In genomic region chr7:13949450-13949849, GRCh38 we compare ENCODE assay signal across 25 cellular contexts. TPM values are rescaled to one million over a fixed set of nuclear protein-coding genes. Genes with fewer than 3 reads are reported as not detected.
DNase-seq lines count a peak whose midpoint lies in the region; ATAC-seq, FAIRE-seq and TF ChIP-seq lines count a peak whose summit lies in the region.
"Had no signal": no experiment of that assay in that cellular context is flagged by ENCODE, and none has a peak within 500 bp of the region (broad histone marks: within the 10 kb centered on the region; RNA-seq: fewer than 3 reads in every experiment).

No MANE protein-coding gene starts in this region.

- no peak overlapping the region for H3K4me3 Mint-ChIP-seq in activated T-cell treated with anti-CD3 and anti-CD28 coated beads, Interleukin-2, amount 50 U/mL, for 72 hours
- H3K4me3 Mint-ChIP-seq: central memory CD8-positive, alpha-beta T cell; endodermal cell; memory B cell; naive thymus-derived CD4-positive, alpha-beta T cell had no signal

- no peak for FAIRE-seq in K562 (lab: Jason Lieb, UNC)
- FAIRE-seq: D721Med, G401.6, keratinocyte had no signal

- intact Hi-C loops in K562 (cut with micrococcal nuclease): no loop called here
- intact Hi-C loops in transverse colon (cut with DNase I; ENCODE audit: low total_unique reads): no loop called here

- no peak overlapping the region for H2AFZ ChIP-seq in K562 (ENCODE audit: low read depth, low read length)

- TF ChIP-seq POLR2A in K562 (conservative IDR thresholded peaks at IDR 0.05) (no peak), transverse colon (IDR thresholded peaks at IDR 0.05) (no peak), tibial nerve (IDR thresholded peaks at IDR 0.05) (no peak)

- peaks cover 0 to 3% of the 10 kb centered on the region in 2 donors for H3K9me3 Mint-ChIP-seq in activated T-cell treated with anti-CD3 and anti-CD28 coated beads, Interleukin-2, amount 50 U/mL, for 72 hours
- H3K9me3 Mint-ChIP-seq: central memory CD8-positive, alpha-beta T cell; endodermal cell; memory B cell had no signal

- CTCF ChIA-PET in K562 (lab: Yijun Ruan, JAX; ENCODE audit: low intra/inter-chr PET ratio): no interaction called here

- H3K4me2 ChIP-seq in K562 (ENCODE audit: insufficient read depth, low read length): no peak overlapping the region
- H3K4me2 ChIP-seq: BLaER1 had no signal

- H3K36me3 Mint-ChIP-seq in activated T-cell treated with anti-CD3 and anti-CD28 coated beads, Interleukin-2, amount 50 U/mL, for 72 hours (ENCODE audit: insufficient read depth in 2 of 2): no peaks in the 10 kb centered on the region
- H3K36me3 Mint-ChIP-seq: memory B cell; naive thymus-derived CD4-positive, alpha-beta T cell had no signal

- TF ChIP-seq EP300 in K562 (IDR thresholded peaks at IDR 0.05; ENCODE audit: low read length): no peak
- TF ChIP-seq EP300 in transverse colon (IDR thresholded peaks at IDR 0.05; ENCODE audit: low read depth): no peak
- TF ChIP-seq EP300 in tibial nerve (IDR thresholded peaks at IDR 0.05): no peak

- H3K4me1 ChIP-seq in K562 (replicated peaks in 1 of 2; ENCODE audit: control insufficient read depth in 2 of 2, insufficient read depth in 2 of 2, low read length in 2 of 2) (no peaks in the 10 kb centered on the region; a peak in 2 of 5 replicates), transverse colon (peaks cover 0 to 12% (median 0%) of the 10 kb centered on the region in 4 donors), tibial nerve (peaks cover 0 to 5% (median 0%) of the 10 kb centered on the region in 4 donors)
- H3K4me1 ChIP-seq: BLaER1, prostate gland, suprapubic skin had no signal

- POLR2A ChIA-PET in K562 (lab: Yijun Ruan, JAX): no interaction called here

- TF ChIP-seq CTCF in K562 (IDR thresholded peaks at IDR 0.05 in 2 of 3, conservative IDR thresholded peaks at IDR 0.05 in 1 of 3; ENCODE audit: insufficient read depth in 2 of 3, low read depth in 1 of 3, low read length in 3 of 3) (no peak), transverse colon (IDR thresholded peaks at IDR 0.05) (no peak), tibial nerve (IDR thresholded peaks at IDR 0.05) (no peak)

- peak; percentile 9 for DNase-seq in NCI-H345 (lab: John Stamatoyannopoulos, UW)
- DNase-seq in NCI-H345 treated with DMSO at 0.1 percent for 48 hours (lab: John Stamatoyannopoulos, UW; ENCODE audit: unreplicated experiment): no peak
- peak; percentile 78 to 95 for DNase-seq in NCI-H2081 (lab: John Stamatoyannopoulos, UW)
- DNase-seq in K562 (ENCODE audit: extremely low read depth in 1 of 4, low spot score in 3 of 4): no peak
- DNase-seq in transverse colon: peak; percentile 33
- DNase-seq in tibial nerve (ENCODE audit: low spot score in 2 of 2): no peak
- no peak for DNase-seq in cortex of kidney (lab: John Stamatoyannopoulos, UW)
- no peak for DNase-seq in activated T-cell treated with anti-CD3 and anti-CD28 coated beads, Interleukin-2, amount 50 U/mL, for 72 hours
- DNase-seq: 8988T; activated gamma-delta T cell treated with Interleukin-2 at 50 U/mL for 16 hours; amniotic stem cell; endodermal cell; heart right ventricle; Kasumi-1; naive thymus-derived CD4-positive, alpha-beta T cell had no signal

- H3K9me3 ChIP-seq in K562 (replicated peaks; ENCODE audit: control insufficient read depth, insufficient read depth, low read depth, low read length): no peaks in the 10 kb centered on the region
- no peaks in the 10 kb centered on the region for H3K9me3 ChIP-seq in transverse colon
- H3K9me3 ChIP-seq in tibial nerve: no peaks in the 10 kb centered on the region
- H3K9me3 ChIP-seq: BLaER1, heart right ventricle, prostate gland, suprapubic skin had no signal

- H3K27ac ChIP-seq in K562 (ENCODE audit: extremely low read depth, low read depth, low read length) (no peak overlapping the region), transverse colon (no peak overlapping the region), tibial nerve (no peak overlapping the region)
- H3K27ac ChIP-seq: BLaER1, heart right ventricle, prostate gland, skin epidermis, suprapubic skin had no signal

- no peak for TF ChIP-seq RAD21 in K562 (CRISPR knock-in tag; conservative IDR thresholded peaks at IDR 0.05 in 1 of 2, IDR thresholded peaks at IDR 0.05 in 1 of 2)

- no peak overlapping the region for H3K4me3 ChIP-seq in K562
- no peak overlapping the region for H3K4me3 ChIP-seq in transverse colon
- H3K4me3 ChIP-seq in tibial nerve: no peak overlapping the region
- H3K4me3 ChIP-seq: BLaER1, heart right ventricle, prostate gland, skin epidermis, suprapubic skin had no signal

- no peaks in the 10 kb centered on the region for H3K9me1 ChIP-seq in K562 (ENCODE audit: control insufficient read depth, insufficient read depth, low read length)

- H3K36me3 ChIP-seq in K562 (ENCODE audit: control insufficient read depth, insufficient read depth, low read length) (no peaks in the 10 kb centered on the region), transverse colon (no peaks in the 10 kb centered on the region), tibial nerve (no peaks in the 10 kb centered on the region)
- H3K36me3 ChIP-seq: BLaER1, prostate gland, suprapubic skin had no signal

- H3K27me3 ChIP-seq in K562 (ENCODE audit: control insufficient read depth in 2 of 2, insufficient read depth in 2 of 2, low read length in 2 of 2) (no peaks in the 10 kb centered on the region), transverse colon (no peaks in the 10 kb centered on the region), tibial nerve (no peaks in the 10 kb centered on the region)
- H3K27me3 ChIP-seq: BLaER1, heart right ventricle, suprapubic skin had no signal

- H3K79me2 ChIP-seq in K562 (ENCODE audit: control insufficient read depth, insufficient read depth, low read length): no peaks in the 10 kb centered on the region

- H4K20me1 ChIP-seq in K562 (replicated peaks; ENCODE audit: control insufficient read depth, insufficient read depth, low read length): no peaks in the 10 kb centered on the region
- H4K20me1 ChIP-seq: BLaER1 had no signal

- WGBS in K562 (ENCODE audit: insufficient coverage, low coverage, missing lambda C conversion rate): 54% methylated on average over 3 of the region's 3 CpGs
- WGBS in transverse colon (ENCODE audit: low coverage in 1 of 2), 2 donors: 54 to 63% methylated on average over 3 of the region's 3 CpGs
- WGBS in tibial nerve, 2 donors: 89 to 92% methylated on average over 3 of the region's 3 CpGs

- no peaks in the 10 kb centered on the region for H3K27me3 Mint-ChIP-seq in activated T-cell treated with anti-CD3 and anti-CD28 coated beads, Interleukin-2, amount 50 U/mL, for 72 hours (ENCODE audit: low read depth)
- H3K27me3 Mint-ChIP-seq: central memory CD8-positive, alpha-beta T cell; memory B cell; naive thymus-derived CD4-positive, alpha-beta T cell had no signal

- no peak overlapping the region for H3K27ac Mint-ChIP-seq in activated T-cell treated with anti-CD3 and anti-CD28 coated beads, Interleukin-2, amount 50 U/mL, for 72 hours
- H3K27ac Mint-ChIP-seq: endodermal cell; memory B cell; naive thymus-derived CD4-positive, alpha-beta T cell had no signal

- in situ Hi-C loops in K562 (cut with MboI) (no loop called here), transverse colon (cut with MboI; ENCODE audit: low pct_ligation_motif_present in 1 of 4, low pct_unique_long_range_greater_than_20kb in 1 of 4, low sequenced_read_pairs in 3 of 4) (no loop called here)

- ATAC-seq in K562: peak; percentile 40; the same call in 2 of the 3 replicates
- ATAC-seq in activated T-cell treated with anti-CD3 and anti-CD28 coated beads, Interleukin-2, amount 50 U/mL, for 72 hours (replicated peaks in 1 of 2): no peak
- ATAC-seq: HCT116; heart right ventricle; naive thymus-derived CD4-positive, alpha-beta T cell had no signal

- no peaks in the 10 kb centered on the region for H3K4me1 Mint-ChIP-seq in activated T-cell treated with anti-CD3 and anti-CD28 coated beads, Interleukin-2, amount 50 U/mL, for 72 hours (ENCODE audit: low read depth)
- H3K4me1 Mint-ChIP-seq: central memory CD8-positive, alpha-beta T cell; memory B cell; naive thymus-derived CD4-positive, alpha-beta T cell had no signal

- no peak overlapping the region for H3K9ac ChIP-seq in K562 (ENCODE audit: insufficient read depth in 1 of 2, low read depth in 2 of 2, low read length in 2 of 2)
- H3K9ac ChIP-seq: BLaER1 had no signal

- BruUV-seq in K562 (replicated peaks; lab: Mats Ljungman, UMichigan): no TSS peak

TF ChIP-seq in K562, 482 proteins besides CTCF, POLR2A, EP300 and RAD21 (continues in another document):
- TF ChIP-seq FOS (IDR thresholded peaks at IDR 0.05; ENCODE audit: extremely low read depth, insufficient read length) (no peak), PCBP2 (IDR thresholded peaks at IDR 0.05; ENCODE audit: low read depth, low read length, poor library complexity, severe bottlenecking) (no peak), ZNF165 (CRISPR knock-in tag; IDR thresholded peaks at IDR 0.05; ENCODE audit: borderline replicate concordance) (no peak), ELF1 (tag; IDR thresholded peaks at IDR 0.05) (no peak), ZNF707 (CRISPR knock-in tag; conservative IDR thresholded peaks at IDR 0.05) (no peak), SREBF2 (CRISPR knock-in tag; IDR thresholded peaks at IDR 0.05) (no peak), ARID1B (IDR thresholded peaks at IDR 0.05) (no peak)

RNA-seq across cellular contexts. Expression of gene ETV1, which starts 40.0 kb away (rescaled TPM):
- total RNA-seq in K562 (2011; cell fraction: chromatin; rRNA removed; ENCODE audit: low replicate concordance): 19.5 and 42.2 TPM in 2 replicates
- 10.2 and 11.8 TPM in 2 replicates for total RNA-seq in K562 (2011; cell fraction: nucleolus; rRNA removed)
- 23.3 and 36.9 TPM in 2 replicates for total RNA-seq in K562 (2011; cell fraction: nucleoplasm; rRNA removed)
- total RNA-seq in K562 (2014; rRNA removed) (8.0 and 9.8 TPM in 2 replicates), K562 (2014; rRNA removed; fragmentation: Illumina TruSeq; extraction: Trizol) (15.9 and 16.3 TPM in 2 replicates), K562 (2015; rRNA removed; fragmentation: Illumina TruSeq; extraction: Trizol) (11.3 and 14.0 TPM in 2 replicates), K562 (2021) (18.1 and 27.4 TPM in 2 replicates), transverse colon (10 to 100 TPM in 1 of 4 donors, 1 to 10 TPM in 2, not detected in 1; 2.0 to 32.9 (median 3.0) TPM), tibial nerve (10 to 100 TPM in 3 of 4 donors, 1 to 10 TPM in 1; 8.4 to 13.3 (median 10.5) TPM)
- polyA plus RNA-seq in K562 (2011; rRNA removed) (15.8 and 16.2 TPM in 2 replicates), K562 (2014; fragmentation: Illumina TruSeq; extraction: Trizol) (21.1 and 23.1 TPM in 2 replicates), K562 (2014; fragmentation: Nextera tagmentation; extraction: Ambion mirVana) (1 to 10 TPM; 7.2 to 9.8 TPM), K562 (2014; rRNA removed) (10.5 and 12.0 TPM in 2 replicates)
- polyA plus RNA-seq in K562 (2011; cell fraction: cytosol; rRNA removed): 12.6 and 14.8 TPM in 2 replicates
- polyA plus RNA-seq in K562 (2011; cell fraction: nucleus; rRNA removed): 28.7 and 41.6 TPM in 2 replicates
- 15.6 and 21.3 TPM in 2 replicates for polyA plus RNA-seq in K562 (2012)
- polyA minus RNA-seq in K562 (2011; rRNA and poly(A)+ RNA removed): 20.5 and 28.2 TPM in 2 replicates
- 5.4 and 7.4 TPM in 2 replicates for polyA minus RNA-seq in K562 (2011; cell fraction: cytosol; rRNA and poly(A)+ RNA removed)
- 16.8 and 35.5 TPM in 2 replicates for polyA minus RNA-seq in K562 (2011; cell fraction: nucleus; rRNA and poly(A)+ RNA removed)
- total RNA-seq in activated T-cell treated with anti-CD3 and anti-CD28 coated beads, Interleukin-2, amount 50 U/mL, for 72 hours: 1 to 10 TPM in 1 of 2 donors, not detected in 1; 1.1 TPM
- polyA plus RNA-seq: naive thymus-derived CD4-positive, alpha-beta T cell had no signal

Comparison
In these comparisons a context has a peak if more than half of its experiments do, and no peak if none do; other contexts are left out.
1. DNase-seq: peak in NCI-H345 (single experiment), NCI-H2081 (2 of 2) and transverse colon (single experiment); none in NCI-H345 treated with DMSO at 0.1 percent for 48 hours (single experiment), K562 (0 of 4), tibial nerve (0 of 2), cortex of kidney (single experiment) and activated T-cell treated with anti-CD3 and anti-CD28 coated beads, Interleukin-2, amount 50 U/mL, for 72 hours (0 of 2).